12 cellular contexts compared by ENCODE assay signal in genomic region chr15:89851665-89852341, GRCh38. TPM values are rescaled to one million over a fixed set of nuclear protein-coding genes. Genes with fewer than 3 reads are reported as not detected.
DNase-seq lines count a peak whose midpoint lies in the region; ATAC-seq, FAIRE-seq and TF ChIP-seq lines count a peak whose summit lies in the region.
"Had no signal": no experiment of that assay in that cellular context is flagged by ENCODE, and none has a peak within 500 bp of the region (broad histone marks: within the 10 kb centered on the region; RNA-seq: fewer than 3 reads in every experiment).

No MANE protein-coding gene starts in this region.

- H3K36me3 ChIP-seq in hepatocyte (replicated peaks; ENCODE audit: insufficient read depth, low read depth) (no peaks in the 10 kb centered on the region), ascending aorta (peaks cover 15 to 27% of the 10 kb centered on the region in 2 donors)
- H3K36me3 ChIP-seq: breast epithelium had no signal

- H3K27ac ChIP-seq in hepatocyte (peak overlapping the region; percentile 76), ascending aorta (no peak overlapping the region)
- H3K27ac ChIP-seq: breast epithelium, C4-2B had no signal

- H2AFZ ChIP-seq in hepatocyte, result no peak overlapping the region

- H3K4me3 ChIP-seq in hepatocyte, result no peak overlapping the region
- H3K4me3 ChIP-seq in ascending aorta, result no peak overlapping the region
- H3K4me3 ChIP-seq: breast epithelium had no signal

- H3K9me2 ChIP-seq in hepatocyte (replicated peaks; ENCODE audit: insufficient read depth), result no peaks in the 10 kb centered on the region

- no peaks in the 10 kb centered on the region for H4K20me1 ChIP-seq in hepatocyte (ENCODE audit: insufficient read depth, poor library complexity, severe bottlenecking)

- no peaks in the 10 kb centered on the region for H3K9me3 ChIP-seq in hepatocyte (ENCODE audit: low read depth)
- no peaks in the 10 kb centered on the region for H3K9me3 ChIP-seq in ascending aorta
- H3K9me3 ChIP-seq: breast epithelium had no signal

- no peak for DNase-seq in GM12892 (ENCODE audit: insufficient read length)
- peak; percentile 76 for DNase-seq in MV-4-11 (lab: John Stamatoyannopoulos, UW)
- DNase-seq in hepatocyte (ENCODE audit: low spot score), result no peak
- no peak for DNase-seq in middle frontal gyrus (ENCODE audit: extremely low spot score, low spot score)
- DNase-seq in activated naive CD4-positive, alpha-beta T cell treated with anti-CD3 and anti-CD28 coated beads, Interleukin-2, amount 50 U/mL, for 16 hours, result no peak
- DNase-seq in HCEC 1CT, result no peak
- DNase-seq in ascending aorta (ENCODE audit: low spot score in 2 of 2), result no peak
- DNase-seq: activated CD8-positive, alpha-beta T cell treated with anti-CD3 and anti-CD28 coated beads, Interleukin-2, amount 10 ng/mL, durations not matched to agents 7 days and 5 days; stimulated activated naive CD4-positive, alpha-beta T cell had no signal

- intact Hi-C loops in ascending aorta (cut with DNase I), result no loop called here

- ATAC-seq in HG02610 (IDR thresholded peaks at IDR 0.05; ENCODE audit: unreplicated experiment), result peak; percentile 48
- ATAC-seq: activated CD8-positive, alpha-beta T cell treated with anti-CD3 and anti-CD28 coated beads, Interleukin-2, amount 10 ng/mL, durations not matched to agents 7 days and 5 days had no signal

- H3K79me2 ChIP-seq in hepatocyte, result peaks cover 2% of the 10 kb centered on the region

- FAIRE-seq in GM12892 (lab: Jason Lieb, UNC), result peak; percentile 36

- H3K4me2 ChIP-seq in hepatocyte, result peak overlapping the region; percentile 20

- TF ChIP-seq CTCF in hepatocyte (IDR thresholded peaks at IDR 0.05; ENCODE audit: poor library complexity), result no peak
- no peak for TF ChIP-seq CTCF in ascending aorta (IDR thresholded peaks at IDR 0.05)

- no peak for TF ChIP-seq POLR2A in GM12892 (IDR thresholded peaks at IDR 0.05; ENCODE audit: low read depth, low read length)

- H3K27me3 ChIP-seq in hepatocyte, result no peaks in the 10 kb centered on the region
- H3K27me3 ChIP-seq in ascending aorta, result no peaks in the 10 kb centered on the region
- H3K27me3 ChIP-seq: breast epithelium had no signal

- WGBS in hepatocyte (ENCODE audit: low lambda C conversion rate, missing lambda C conversion rate), result 80% methylated on average over 5 of the region's 5 CpGs

- H3K4me1 ChIP-seq in hepatocyte (ENCODE audit: insufficient read depth) (peaks cover 9% of the 10 kb centered on the region), ascending aorta (no peaks in the 10 kb centered on the region)
- H3K4me1 ChIP-seq: breast epithelium had no signal

RNA-seq across cellular contexts. Expression of gene ANPEP, which starts 37.2 kb away (rescaled TPM):
- not detected for polyA plus RNA-seq in GM12892 (2012; ENCODE audit: missing spikeins)
- 115 and 137 TPM in 2 replicates for total RNA-seq in hepatocyte
- polyA plus RNA-seq in hepatocyte, result 123 and 166 TPM in 2 replicates
- total RNA-seq in ascending aorta, result 48.2 TPM

RNA-seq across cellular contexts. Expression of gene AP3S2, which starts 42.0 kb away (rescaled TPM):
- polyA plus RNA-seq in GM12892 (2012; ENCODE audit: missing spikeins), result 21.0 TPM
- total RNA-seq in hepatocyte, result 51.7 and 61.2 TPM in 2 replicates
- 14.2 and 15.6 TPM in 2 replicates for polyA plus RNA-seq in hepatocyte
- total RNA-seq in ascending aorta, result 16.0 TPM
